ENCODE assay signal across 22 cellular contexts in genomic region chr3:43913036-43913435, GRCh38.
"Had no signal": no experiment of that assay in that cellular context is flagged by ENCODE, and none has a peak within 500 bp of the region (broad histone marks: within the 10 kb centered on the region; RNA-seq: fewer than 3 reads in every experiment).

No MANE protein-coding gene starts in this region.

- H3K36me3 ChIP-seq: esophagus squamous epithelium, gastrocnemius medialis, heart right ventricle, left lung had no signal

- H3K4me1 ChIP-seq: esophagus squamous epithelium, gastrocnemius medialis, heart right ventricle, left lung had no signal

- DNase-seq: dermis blood vessel endothelial cell; dorsolateral prefrontal cortex; effector CD4-positive, alpha-beta T cell; effector memory CD4-positive, alpha-beta T cell; esophagus squamous epithelium; foreskin fibroblast; foreskin melanocyte; gastrocnemius medialis; glutamatergic neuron; head of caudate nucleus; heart right ventricle; hippocampal formation; left cardiac atrium; left lung; left ventricle myocardium superior; mammary epithelial cell; mesendoderm; midbrain; naive B cell had no signal

- H3K9me3 ChIP-seq: gastrocnemius medialis, left lung had no signal

- H3K27ac Mint-ChIP-seq: memory B cell, naive B cell had no signal

- H3K4me1 Mint-ChIP-seq: naive B cell had no signal

- H3K36me3 Mint-ChIP-seq: memory B cell, naive B cell had no signal

- H3K27me3 Mint-ChIP-seq: memory B cell had no signal

- H3K27me3 ChIP-seq: gastrocnemius medialis, left lung had no signal

- H3K4me3 Mint-ChIP-seq: memory B cell, naive B cell had no signal

- H3K4me3 ChIP-seq: coronary artery, dorsolateral prefrontal cortex, esophagus squamous epithelium, gastrocnemius medialis, heart right ventricle, left lung, lung had no signal

- H3K27ac ChIP-seq: coronary artery, dorsolateral prefrontal cortex, esophagus squamous epithelium, gastrocnemius medialis, heart right ventricle, left lung had no signal

- ATAC-seq: gastrocnemius medialis, heart right ventricle, left cardiac atrium, left lung, left ventricle myocardium superior had no signal
